ENCODE assay signal across 8 cellular contexts in genomic region chr17:10697092-10698081, GRCh38. TPM values are rescaled to one million over a fixed set of nuclear protein-coding genes. Genes with fewer than 3 reads are reported as not detected.
DNase-seq lines count a peak whose midpoint lies in the region; ATAC-seq and TF ChIP-seq lines count a peak whose summit lies in the region.

Gene ADPRM (plus strand): TSS chr17:10697594. CDS start chr17:10704927, 7,333 bp downstream.
Gene SCO1 (minus strand): TSS chr17:10697533. CDS start chr17:10697507, 26 bp downstream.

- H3K27ac ChIP-seq in colonic mucosa = peak within 1 kb of the TSS; percentile 97

- no peaks in the 10 kb centered on the region for H3K9me3 ChIP-seq in colonic mucosa

- H3K4me3 ChIP-seq in BJ (ENCODE audit: low read depth, low read length) (peak within 1 kb of the TSS; percentile 97), colonic mucosa (peak within 1 kb of the TSS; percentile 98)

- DNase-seq in BJ (ENCODE audit: low read depth) (peak; percentile 60), NCI-H524 (lab: John Stamatoyannopoulos, UW) (peak; percentile 78 to 90), colonic mucosa (peak; percentile 97), kidney tubule cell (ENCODE audit: low spot score) (peak; percentile 95)
- peak; percentile 86 to 88 for DNase-seq in activated CD4-positive, alpha-beta T cell treated with anti-CD3 and anti-CD28 coated beads for 4 hours
- DNase-seq in stimulated activated CD4-positive, alpha-beta T cell treated with anti-CD3 and anti-CD28 coated beads, Interleukin-1b, Interleukin-23, amount 100 ng/mL, for 24 hours (ENCODE audit: low read depth in 4 of 4, low spot score in 1 of 4) = peak; percentile 76 to 84 (median 82)

- CTCF ChIA-PET in BJ (lab: Yijun Ruan, JAX) = interaction anchor here (1.0 to 2.9 kb wide), 2 partner anchors 13 to 17 kb away, joined by 3 to 13 read pairs; no protein-coding TSS in a partner anchor

- H3K9ac ChIP-seq in colonic mucosa (ENCODE audit: low read depth in 2 of 2, low read length in 2 of 2) = peak within 1 kb of the TSS; percentile 90 to 94

- peak; percentile 96 for TF ChIP-seq POLR2A in GM19193 (IDR thresholded peaks at IDR 0.05; ENCODE audit: extremely low read depth, insufficient read depth, insufficient read length)

- intact Hi-C loops in colonic mucosa (cut with DNase I) = no loop called here

- H3K36me3 ChIP-seq in BJ (ENCODE audit: control insufficient read depth, insufficient read depth, low read length) (peaks cover 2% of the 10 kb centered on the region), colonic mucosa (no peaks in the 10 kb centered on the region)

- H3K27me3 ChIP-seq in BJ (ENCODE audit: control insufficient read depth, insufficient read depth, low read length) (no peaks in the 10 kb centered on the region), colonic mucosa (no peaks in the 10 kb centered on the region)

- POLR2A ChIA-PET in BJ (lab: Charles Lee) = no interaction called here

- peaks cover 9% of the 10 kb centered on the region for H3K4me1 ChIP-seq in colonic mucosa

- peak; percentile 96 for ATAC-seq in HG03439 (IDR thresholded peaks at IDR 0.05; ENCODE audit: unreplicated experiment)

- TF ChIP-seq CTCF in BJ (IDR thresholded peaks at IDR 0.05; ENCODE audit: insufficient read depth, low read depth, low read length) (peak; percentile 60), colonic mucosa (IDR thresholded peaks at IDR 0.05) (peak; percentile 31)

RNA-seq across cellular contexts. Expression of gene ADPRM, which starts in this region (rescaled TPM):
- 10.8 and 19.7 TPM in 2 replicates for polyA plus RNA-seq in BJ (2011; rRNA removed)
- polyA minus RNA-seq in BJ (2011; rRNA and poly(A)+ RNA removed) = 5.8 and 6.1 TPM in 2 replicates
- total RNA-seq in colonic mucosa = 1 to 10 TPM; 4.1 to 7.7 TPM

RNA-seq across cellular contexts. Expression of gene SCO1, which starts in this region (rescaled TPM):
- polyA plus RNA-seq in BJ (2011; rRNA removed) = 21.7 and 31.1 TPM in 2 replicates
- 7.3 and 8.6 TPM in 2 replicates for polyA minus RNA-seq in BJ (2011; rRNA and poly(A)+ RNA removed)
- 10 to 100 TPM; 41.8 to 54.7 TPM for total RNA-seq in colonic mucosa

Comparison
In these comparisons a context has a peak if more than half of its experiments do, and no peak if none do; other contexts are left out.
1. Peak in every context shown above with its lines: DNase-seq, ATAC-seq, H3K4me3 ChIP-seq and H3K27ac ChIP-seq.